ENCODE assay signal across 7 cellular contexts in genomic region chr11:123195182-123196059, GRCh38. TPM values are rescaled to one million over a fixed set of nuclear protein-coding genes. Genes with fewer than 3 reads are reported as not detected.
DNase-seq lines count a peak whose midpoint lies in the region; ATAC-seq and TF ChIP-seq lines count a peak whose summit lies in the region.

CLMP (minus strand) TSS chr11:123195248; CDS start chr11:123194940, 308 bp downstream.

- in situ Hi-C loops in GM23248 (cut with MboI): no loop called here

- ATAC-seq in mucosa of descending colon: peak; percentile 65
- ATAC-seq in GM19035 (IDR thresholded peaks at IDR 0.05; ENCODE audit: unreplicated experiment): no peak

- peak within 1 kb of the TSS; percentile 99 for H3K4me2 ChIP-seq in GM23248 (ENCODE audit: unreplicated experiment)

- H3K9me2 ChIP-seq in GM23248 (ENCODE audit: insufficient read depth): no peaks in the 10 kb centered on the region

- H3K27me3 Mint-ChIP-seq in endothelial cell (ENCODE audit: unreplicated experiment) (peaks cover 10% of the 10 kb centered on the region), type B pancreatic cell (peaks cover 75% of the 10 kb centered on the region)

- intact Hi-C loops in mucosa of descending colon (cut with DNase I, micrococcal nuclease): no loop called here

- DNase-seq in GM23248 (peak; percentile 89), SJCRH30 (peak; percentile 50 to 60), endothelial cell (ENCODE audit: low spot score) (peak; percentile 28), mucosa of descending colon (peak in 2 of 3 donors; percentile 42 to 67), type B pancreatic cell (ENCODE audit: extremely low spot score, unreplicated experiment) (no peak), cerebellar nuclear complex (lab: John Stamatoyannopoulos, UW) (no peak)

- peak within 1 kb of the TSS; percentile 94 for H3K9ac ChIP-seq in GM23248

- peaks cover 13% of the 10 kb centered on the region for H3K4me1 Mint-ChIP-seq in endothelial cell (ENCODE audit: unreplicated experiment)
- peaks cover 43% of the 10 kb centered on the region for H3K4me1 Mint-ChIP-seq in type B pancreatic cell (ENCODE audit: unreplicated experiment)

- TF ChIP-seq CTCF in endothelial cell (IDR thresholded peaks at IDR 0.05; ENCODE audit: unreplicated experiment) (no peak), mucosa of descending colon (IDR thresholded peaks at IDR 0.05) (no peak), type B pancreatic cell (conservative IDR thresholded peaks at IDR 0.05) (no peak)

- H3F3A ChIP-seq in GM23248 (ENCODE audit: insufficient read depth): peaks cover 55% of the 10 kb centered on the region

- peak within 1 kb of the TSS; percentile 84 for H3K4me3 Mint-ChIP-seq in endothelial cell (ENCODE audit: unreplicated experiment)
- H3K4me3 Mint-ChIP-seq in type B pancreatic cell: peak within 1 kb of the TSS; percentile 96

- H3K4me1 ChIP-seq in GM23248 (ENCODE audit: insufficient read depth): peaks cover 50% of the 10 kb centered on the region
- H3K4me1 ChIP-seq in SJCRH30: 0 out of 2 replicates have a peak, but pooled peaks cover 4% of the 10 kb centered on the region
- peaks cover 5% of the 10 kb centered on the region for H3K4me1 ChIP-seq in mucosa of descending colon (ENCODE audit: low read depth)

- H3K27me3 ChIP-seq in GM23248 (replicated peaks; ENCODE audit: insufficient read depth) (no peaks in the 10 kb centered on the region), SJCRH30 (no peaks in the 10 kb centered on the region)

- H3K9me3 ChIP-seq in GM23248 (ENCODE audit: low read depth) (no peaks in the 10 kb centered on the region), SJCRH30 (replicated peaks) (no peaks in the 10 kb centered on the region), mucosa of descending colon (no peaks in the 10 kb centered on the region)

- peak within 1 kb of the TSS; percentile 38 for H2AFZ ChIP-seq in GM23248

- no peaks in the 10 kb centered on the region for H4K20me1 ChIP-seq in GM23248 (ENCODE audit: insufficient read depth)

- WGBS in GM23248 (ENCODE audit: low coverage in 1 of 2, low lambda C conversion rate in 2 of 2, missing lambda C conversion rate in 2 of 2), 2 experiments: 36 to 63% methylated on average over 31 to 55 of the region's 55 CpGs

- H3K36me3 ChIP-seq in GM23248 (ENCODE audit: low read depth): peaks cover 19% of the 10 kb centered on the region
- no peaks in the 10 kb centered on the region for H3K36me3 ChIP-seq in SJCRH30
- no peaks in the 10 kb centered on the region for H3K36me3 ChIP-seq in mucosa of descending colon (ENCODE audit: low read depth)

- H3K9me3 Mint-ChIP-seq in endothelial cell (ENCODE audit: unreplicated experiment) (no peaks in the 10 kb centered on the region), type B pancreatic cell (no peaks in the 10 kb centered on the region)

- H3K79me2 ChIP-seq in GM23248 (ENCODE audit: insufficient read depth): peaks cover 64% of the 10 kb centered on the region

- H3K27ac Mint-ChIP-seq in endothelial cell (ENCODE audit: unreplicated experiment): peak within 1 kb of the TSS; percentile 9
- peak within 1 kb of the TSS; percentile 92 for H3K27ac Mint-ChIP-seq in type B pancreatic cell

- H3K36me3 Mint-ChIP-seq in endothelial cell (ENCODE audit: low read depth, unreplicated experiment) (peaks cover 4% of the 10 kb centered on the region), type B pancreatic cell (peaks cover 16% of the 10 kb centered on the region)

- H3K27ac ChIP-seq in GM23248 (peak within 1 kb of the TSS; percentile 93), SJCRH30 (peak within 1 kb of the TSS; percentile 58)

- H3K4me3 ChIP-seq in GM23248: peak within 1 kb of the TSS; percentile 86
- peak within 1 kb of the TSS; percentile 67 for H3K4me3 ChIP-seq in SJCRH30
- H3K4me3 ChIP-seq in mucosa of descending colon: peak within 1 kb of the TSS; percentile 9

RNA-seq across cellular contexts. Expression of gene CLMP, which starts in this region (rescaled TPM):
- 195 and 215 TPM in 2 replicates for total RNA-seq in GM23248 (2014; rRNA removed; shearing (Covaris generic))
- polyA plus RNA-seq in GM23248 (2016; fragmentation: Nextera tagmentation; extraction: Ambion mirVana): 159 and 166 TPM in 2 replicates
- 16.1 and 17.3 TPM in 2 replicates for total RNA-seq in SJCRH30 (2014; rRNA removed; shearing (Covaris generic))
- total RNA-seq in endothelial cell (ENCODE audit: unreplicated experiment) (5.5 TPM), mucosa of descending colon (10 to 100 TPM in 2 of 3 donors, 1 to 10 TPM in 1; 4.7 to 84.9 (median 11.0) TPM), type B pancreatic cell (ENCODE audit: low replicate concordance) (3.6 and 65.7 TPM in 2 replicates)

Comparison
In these comparisons a context has a peak if more than half of its experiments do, and no peak if none do; other contexts are left out.
1. DNase-seq: peak in GM23248 (single experiment), SJCRH30 (2 of 2), endothelial cell (single experiment) and mucosa of descending colon (2 of 3); none in type B pancreatic cell (single experiment) and cerebellar nuclear complex (0 of 2).
2. H3K4me3 ChIP-seq: peak in every context shown above with its lines; median percentile 86 in GM23248; 67 in SJCRH30; 9 in mucosa of descending colon.